ENCODE assay signal across 24 cellular contexts in genomic region chr18:2827076-2827475, GRCh38. TPM values are rescaled to one million over a fixed set of nuclear protein-coding genes. Genes with fewer than 3 reads are reported as not detected.
DNase-seq lines count a peak whose midpoint lies in the region; ATAC-seq and TF ChIP-seq lines count a peak whose summit lies in the region.
"Had no signal": no experiment of that assay in that cellular context is flagged by ENCODE, and none has a peak within 500 bp of the region (broad histone marks: within the 10 kb centered on the region; RNA-seq: fewer than 3 reads in every experiment).

No MANE protein-coding gene starts in this region.

- H4K20me1 ChIP-seq in hepatocyte (ENCODE audit: insufficient read depth, poor library complexity, severe bottlenecking), result no peaks in the 10 kb centered on the region
- H4K20me1 ChIP-seq: BLaER1 treated with 17β-estradiol and CSF1 and Interleukin-3, amounts not matched to agents 10 nM and 100 nM had no signal

- H3K36me3 ChIP-seq in HAP-1 (replicated peaks) (no peaks in the 10 kb centered on the region), hepatocyte (replicated peaks; ENCODE audit: insufficient read depth, low read depth) (no peaks in the 10 kb centered on the region), sigmoid colon (no peaks in the 10 kb centered on the region)
- H3K36me3 ChIP-seq: BLaER1 treated with 17β-estradiol and CSF1 and Interleukin-3, amounts not matched to agents 10 nM and 100 nM; neural progenitor cell; transverse colon had no signal

- peak overlapping the region; percentile 25 for H3K4me2 ChIP-seq in hepatocyte
- H3K4me2 ChIP-seq: BLaER1 treated with 17β-estradiol and CSF1 and Interleukin-3, amounts not matched to agents 10 nM and 100 nM; KMS-11; neural progenitor cell had no signal

- intact Hi-C loops in sigmoid colon (cut with DNase I), result no loop called here

- TF ChIP-seq CTCF in hepatocyte (IDR thresholded peaks at IDR 0.05; ENCODE audit: poor library complexity) (no peak), sigmoid colon (IDR thresholded peaks at IDR 0.05) (no peak)

- ATAC-seq in HG03039 (IDR thresholded peaks at IDR 0.05; ENCODE audit: unreplicated experiment), result no peak
- no peak for ATAC-seq in GM21526 (IDR thresholded peaks at IDR 0.05; ENCODE audit: low FRiP score, unreplicated experiment)
- ATAC-seq: activated CD4-positive, CD25-positive, alpha-beta regulatory T cell treated with anti-CD3 and anti-CD28 coated beads, Interleukin-2, amount 50 U/mL, for 24 hours; activated CD8-positive, alpha-beta T cell treated with anti-CD3 and anti-CD28 coated beads for 36 hours; HCT116; stimulated activated naive CD8-positive, alpha-beta T cell treated with anti-CD3 and anti-CD28 coated beads, Interleukin-15, amount 100 ng/mL, for 72 hours had no signal

- H3K4me3 ChIP-seq in HAP-1 (no peak overlapping the region), hepatocyte (no peak overlapping the region), sigmoid colon (no peak overlapping the region)
- H3K4me3 ChIP-seq: BLaER1 treated with 17β-estradiol and CSF1 and Interleukin-3, amounts not matched to agents 10 nM and 100 nM; neural progenitor cell; psoas muscle; SK-N-MC; skin epidermis; transverse colon had no signal

- H3K27ac ChIP-seq in hepatocyte (peak overlapping the region; percentile 21), sigmoid colon (peak overlapping the region in 1 of 4 donors; percentile 9)
- H3K27ac ChIP-seq: BLaER1 treated with 17β-estradiol and CSF1 and Interleukin-3, amounts not matched to agents 10 nM and 100 nM; KMS-11; neural progenitor cell; psoas muscle; RWPE1; SK-N-MC had no signal

- no peak for TF ChIP-seq POLR2A in sigmoid colon (IDR thresholded peaks at IDR 0.05)

- TF ChIP-seq EP300 in sigmoid colon (IDR thresholded peaks at IDR 0.05), result no peak

- H3K4me1 ChIP-seq in HAP-1 (peaks cover 13% of the 10 kb centered on the region), hepatocyte (ENCODE audit: insufficient read depth) (no peaks in the 10 kb centered on the region), sigmoid colon (no peaks in the 10 kb centered on the region)
- H3K4me1 ChIP-seq: neural progenitor cell, psoas muscle, transverse colon had no signal

- H3K9me2 ChIP-seq in hepatocyte (replicated peaks; ENCODE audit: insufficient read depth), result no peaks in the 10 kb centered on the region

- no peaks in the 10 kb centered on the region for H3K79me2 ChIP-seq in hepatocyte

- no peaks in the 10 kb centered on the region for H3K27me3 ChIP-seq in HAP-1 (ENCODE audit: low read depth)
- no peaks in the 10 kb centered on the region for H3K27me3 ChIP-seq in hepatocyte
- H3K27me3 ChIP-seq in sigmoid colon, result no peaks in the 10 kb centered on the region
- H3K27me3 ChIP-seq: BLaER1 treated with 17β-estradiol and CSF1 and Interleukin-3, amounts not matched to agents 10 nM and 100 nM; neural progenitor cell; transverse colon had no signal

- H2AFZ ChIP-seq in hepatocyte, result no peak overlapping the region
- H2AFZ ChIP-seq: neural progenitor cell had no signal

- peak; percentile 66 to 85 for DNase-seq in HAP-1 (ENCODE audit: low spot score in 2 of 2)
- DNase-seq in amniotic epithelial cell (ENCODE audit: low read depth), result peak; percentile 85
- DNase-seq in hepatocyte (ENCODE audit: low spot score), result no peak
- DNase-seq in sigmoid colon, result peak; percentile 19
- DNase-seq in effector CD4-positive, alpha-beta T cell, result no peak
- no peak for DNase-seq in NCI-H1105 (lab: John Stamatoyannopoulos, UW)
- DNase-seq: activated CD8-positive, alpha-beta T cell treated with anti-CD3 and anti-CD28 coated beads for 36 hours; caudate nucleus; head of caudate nucleus; NCI-H146; NCI-H446 treated with DMSO at 0.1 percent for 48 hours; stimulated activated naive CD8-positive, alpha-beta T cell treated with anti-CD3 and anti-CD28 coated beads, Interleukin-15, amount 100 ng/mL, for 72 hours; transverse colon had no signal

- in situ Hi-C loops in HAP-1 (cut with MboI; ENCODE audit: low sequenced_read_pairs), result no loop called here

- whole genome bisulfite sequencing in hepatocyte (ENCODE audit: low lambda C conversion rate, missing lambda C conversion rate), result 82% methylated on average over 5 of the region's 5 CpGs
- 82 to 84% methylated on average over 5 of the region's 5 CpGs for WGBS in sigmoid colon, 2 donors

- no peaks in the 10 kb centered on the region for H3K9me3 ChIP-seq in HAP-1
- H3K9me3 ChIP-seq in hepatocyte (ENCODE audit: low read depth), result no peaks in the 10 kb centered on the region
- no peaks in the 10 kb centered on the region for H3K9me3 ChIP-seq in sigmoid colon
- H3K9me3 ChIP-seq: psoas muscle, transverse colon had no signal

RNA-seq across cellular contexts. Expression of gene EMILIN2, which starts 19.7 kb away (rescaled TPM):
- 10.6 and 11.9 TPM in 2 replicates for total RNA-seq in hepatocyte
- polyA plus RNA-seq in hepatocyte, result 16.8 and 21.6 TPM in 2 replicates
- total RNA-seq in sigmoid colon, result 10 to 100 TPM in 2 of 4 donors, 1 to 10 TPM in 2; 6.1 to 12.0 (median 10.4) TPM
- 10 to 100 TPM in 1 of 3 donors, 1 to 10 TPM in 2; 4.8 to 12.0 (median 9.5) TPM for polyA plus RNA-seq in sigmoid colon

Comparison
In these comparisons a context has a peak if more than half of its experiments do, and no peak if none do; other contexts are left out.
1. DNase-seq: peak in HAP-1 (2 of 2), amniotic epithelial cell (single experiment) and sigmoid colon (single experiment); none in hepatocyte (single experiment), effector CD4-positive, alpha-beta T cell (single experiment) and NCI-H1105 (single experiment).